In genomic region chr2:190528521-190529001, GRCh38 we compare ENCODE assay signal across 1 cellular context.
A peak's percentile ranks its signal among the peaks of the same experiment; 100 is the strongest.
TF ChIP-seq lines count a peak whose summit lies in the region.

No MANE protein-coding gene starts in this region.

TF ChIP-seq in HepG2, 621 proteins besides CTCF, POLR2A, EP300 and RAD21 (continued from another document):
- TF ChIP-seq ATF3 (CRISPR knock-in tag; IDR thresholded peaks at IDR 0.05) (peak; percentile 87), KDM1A (CRISPR knock-in tag; IDR thresholded peaks at IDR 0.05) (peak; percentile 32; the same call in 1 of the 2 replicates), ZNF12 (CRISPR knock-in tag; IDR thresholded peaks at IDR 0.05) (peak; percentile 54; the same call in 1 of the 2 replicates), ZNF841 (CRISPR knock-in tag; IDR thresholded peaks at IDR 0.05; ENCODE audit: borderline replicate concordance) (no peak), ZNF232 (CRISPR knock-in tag; IDR thresholded peaks at IDR 0.05; ENCODE audit: borderline replicate concordance) (no peak), BCL6 (CRISPR knock-in tag; IDR thresholded peaks at IDR 0.05) (peak; percentile 59; the same call in 1 of the 2 replicates), NONO (IDR thresholded peaks at IDR 0.05) (no peak), NONO (CRISPR knock-in tag; conservative IDR thresholded peaks at IDR 0.05) (0 out of 2 replicates have a peak, but pooled peaks have one; percentile 37), THAP11 (CRISPR knock-in tag; IDR thresholded peaks at IDR 0.05) (peak; percentile 42; the same call in 1 of the 2 replicates), ZNF780A (CRISPR knock-in tag; IDR thresholded peaks at IDR 0.05) (0 out of 2 replicates have a peak, but pooled peaks have one; percentile 3), ZNF331 (CRISPR knock-in tag; IDR thresholded peaks at IDR 0.05) (no peak), HBP1 (CRISPR knock-in tag; IDR thresholded peaks at IDR 0.05; ENCODE audit: low read depth) (no peak), SIX4 (CRISPR knock-in tag; IDR thresholded peaks at IDR 0.05) (0 out of 2 replicates have a peak, but pooled peaks have one; percentile 20), ZNF75D (CRISPR knock-in tag; IDR thresholded peaks at IDR 0.05; ENCODE audit: borderline replicate concordance) (no peak), HOXA5 (CRISPR knock-in tag; IDR thresholded peaks at IDR 0.05) (no peak), RARA (CRISPR knock-in tag; IDR thresholded peaks at IDR 0.05) (peak; percentile 6; the same call in 1 of the 2 replicates), FOXK2 (IDR thresholded peaks at IDR 0.05) (no peak), ZBTB43 (CRISPR knock-in tag; conservative IDR thresholded peaks at IDR 0.05) (peak; percentile 95), FOXA1 (IDR thresholded peaks at IDR 0.05) (no peak), FOXA1 (CRISPR knock-in tag; IDR thresholded peaks at IDR 0.05) (peak; percentile 64), SP4 (CRISPR knock-in tag; IDR thresholded peaks at IDR 0.05) (no peak), ELK4 (CRISPR knock-in tag; IDR thresholded peaks at IDR 0.05; ENCODE audit: borderline replicate concordance) (no peak), ZNF124 (CRISPR knock-in tag; IDR thresholded peaks at IDR 0.05) (no peak), ZBTB7B (CRISPR knock-in tag; IDR thresholded peaks at IDR 0.05) (peak; percentile 22; the same call in 1 of the 2 replicates), SOX13 (IDR thresholded peaks at IDR 0.05) (0 out of 2 replicates have a peak, but pooled peaks have one; percentile 20), SOX13 (CRISPR knock-in tag; conservative IDR thresholded peaks at IDR 0.05 in 1 of 2, IDR thresholded peaks at IDR 0.05 in 1 of 2) (peak in 1 of 2 experiments; percentile 44; a peak in 1 of 4 replicates), RXRB (CRISPR knock-in tag; IDR thresholded peaks at IDR 0.05; ENCODE audit: borderline replicate concordance) (0 out of 2 replicates have a peak, but pooled peaks have one; percentile 42), PCBP1 (IDR thresholded peaks at IDR 0.05; ENCODE audit: borderline replicate concordance, low read depth, low read length) (no peak)
- TF ChIP-seq, protein P1, sequence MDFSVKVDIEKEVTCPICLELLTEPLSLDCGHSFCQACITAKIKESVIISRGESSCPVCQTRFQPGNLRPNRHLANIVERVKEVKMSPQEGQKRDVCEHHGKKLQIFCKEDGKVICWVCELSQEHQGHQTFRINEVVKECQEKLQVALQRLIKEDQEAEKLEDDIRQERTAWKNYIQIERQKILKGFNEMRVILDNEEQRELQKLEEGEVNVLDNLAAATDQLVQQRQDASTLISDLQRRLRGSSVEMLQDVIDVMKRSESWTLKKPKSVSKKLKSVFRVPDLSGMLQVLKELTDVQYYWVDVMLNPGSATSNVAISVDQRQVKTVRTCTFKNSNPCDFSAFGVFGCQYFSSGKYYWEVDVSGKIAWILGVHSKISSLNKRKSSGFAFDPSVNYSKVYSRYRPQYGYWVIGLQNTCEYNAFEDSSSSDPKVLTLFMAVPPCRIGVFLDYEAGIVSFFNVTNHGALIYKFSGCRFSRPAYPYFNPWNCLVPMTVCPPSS (IDR thresholded peaks at IDR 0.05), result no peak
- TF ChIP-seq, protein P2, sequence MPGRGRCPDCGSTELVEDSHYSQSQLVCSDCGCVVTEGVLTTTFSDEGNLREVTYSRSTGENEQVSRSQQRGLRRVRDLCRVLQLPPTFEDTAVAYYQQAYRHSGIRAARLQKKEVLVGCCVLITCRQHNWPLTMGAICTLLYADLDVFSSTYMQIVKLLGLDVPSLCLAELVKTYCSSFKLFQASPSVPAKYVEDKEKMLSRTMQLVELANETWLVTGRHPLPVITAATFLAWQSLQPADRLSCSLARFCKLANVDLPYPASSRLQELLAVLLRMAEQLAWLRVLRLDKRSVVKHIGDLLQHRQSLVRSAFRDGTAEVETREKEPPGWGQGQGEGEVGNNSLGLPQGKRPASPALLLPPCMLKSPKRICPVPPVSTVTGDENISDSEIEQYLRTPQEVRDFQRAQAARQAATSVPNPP (CRISPR knock-in tag; IDR thresholded peaks at IDR 0.05), result no peak
- TF ChIP-seq, protein P3, sequence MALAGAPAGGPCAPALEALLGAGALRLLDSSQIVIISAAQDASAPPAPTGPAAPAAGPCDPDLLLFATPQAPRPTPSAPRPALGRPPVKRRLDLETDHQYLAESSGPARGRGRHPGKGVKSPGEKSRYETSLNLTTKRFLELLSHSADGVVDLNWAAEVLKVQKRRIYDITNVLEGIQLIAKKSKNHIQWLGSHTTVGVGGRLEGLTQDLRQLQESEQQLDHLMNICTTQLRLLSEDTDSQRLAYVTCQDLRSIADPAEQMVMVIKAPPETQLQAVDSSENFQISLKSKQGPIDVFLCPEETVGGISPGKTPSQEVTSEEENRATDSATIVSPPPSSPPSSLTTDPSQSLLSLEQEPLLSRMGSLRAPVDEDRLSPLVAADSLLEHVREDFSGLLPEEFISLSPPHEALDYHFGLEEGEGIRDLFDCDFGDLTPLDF (CRISPR knock-in tag; IDR thresholded peaks at IDR 0.05), result no peak
- TF ChIP-seq, protein P4, sequence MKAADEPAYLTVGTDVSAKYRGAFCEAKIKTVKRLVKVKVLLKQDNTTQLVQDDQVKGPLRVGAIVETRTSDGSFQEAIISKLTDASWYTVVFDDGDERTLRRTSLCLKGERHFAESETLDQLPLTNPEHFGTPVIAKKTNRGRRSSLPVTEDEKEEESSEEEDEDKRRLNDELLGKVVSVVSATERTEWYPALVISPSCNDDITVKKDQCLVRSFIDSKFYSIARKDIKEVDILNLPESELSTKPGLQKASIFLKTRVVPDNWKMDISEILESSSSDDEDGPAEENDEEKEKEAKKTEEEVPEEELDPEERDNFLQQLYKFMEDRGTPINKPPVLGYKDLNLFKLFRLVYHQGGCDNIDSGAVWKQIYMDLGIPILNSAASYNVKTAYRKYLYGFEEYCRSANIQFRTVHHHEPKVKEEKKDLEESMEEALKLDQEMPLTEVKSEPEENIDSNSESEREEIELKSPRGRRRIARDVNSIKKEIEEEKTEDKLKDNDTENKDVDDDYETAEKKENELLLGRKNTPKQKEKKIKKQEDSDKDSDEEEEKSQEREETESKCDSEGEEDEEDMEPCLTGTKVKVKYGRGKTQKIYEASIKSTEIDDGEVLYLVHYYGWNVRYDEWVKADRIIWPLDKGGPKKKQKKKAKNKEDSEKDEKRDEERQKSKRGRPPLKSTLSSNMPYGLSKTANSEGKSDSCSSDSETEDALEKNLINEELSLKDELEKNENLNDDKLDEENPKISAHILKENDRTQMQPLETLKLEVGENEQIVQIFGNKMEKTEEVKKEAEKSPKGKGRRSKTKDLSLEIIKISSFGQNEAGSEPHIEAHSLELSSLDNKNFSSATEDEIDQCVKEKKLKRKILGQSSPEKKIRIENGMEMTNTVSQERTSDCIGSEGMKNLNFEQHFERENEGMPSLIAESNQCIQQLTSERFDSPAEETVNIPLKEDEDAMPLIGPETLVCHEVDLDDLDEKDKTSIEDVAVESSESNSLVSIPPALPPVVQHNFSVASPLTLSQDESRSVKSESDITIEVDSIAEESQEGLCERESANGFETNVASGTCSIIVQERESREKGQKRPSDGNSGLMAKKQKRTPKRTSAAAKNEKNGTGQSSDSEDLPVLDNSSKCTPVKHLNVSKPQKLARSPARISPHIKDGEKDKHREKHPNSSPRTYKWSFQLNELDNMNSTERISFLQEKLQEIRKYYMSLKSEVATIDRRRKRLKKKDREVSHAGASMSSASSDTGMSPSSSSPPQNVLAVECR (CRISPR knock-in tag; IDR thresholded peaks at IDR 0.05; ENCODE audit: borderline replicate concordance), result no peak
